Comparison of ENCODE assay signal across 8 cellular contexts in genomic region chr6:79538481-79538971, GRCh38. TPM values are rescaled to one million over a fixed set of nuclear protein-coding genes. Genes with fewer than 3 reads are reported as not detected.
DNase-seq lines count a peak whose midpoint lies in the region; ATAC-seq and TF ChIP-seq lines count a peak whose summit lies in the region.

No MANE protein-coding gene starts in this region.

- CTCF ChIA-PET in CD8-positive, alpha-beta T cell (lab: Charles Lee) = no interaction called here

- intact Hi-C loops in CD8-positive, alpha-beta T cell (cut with DNase I, micrococcal nuclease) = loop anchor here (5.0 to 10.0 kb wide), 4 partner anchors 304 to 569 kb away; partner anchors contain the start of genes HMGN3 (in 2 of the 2), BCKDHB (in 1 of the 2) and PHIP (in 1 of the 2)

- H3K27ac ChIP-seq in cingulate gyrus (ENCODE audit: low read depth, low read length) (peak overlapping the region; percentile 76), mesodermal cell (ENCODE audit: low read depth, low read length, severe bottlenecking) (no peak overlapping the region)
- no peak overlapping the region for H3K27ac ChIP-seq in CD8-positive, alpha-beta T cell (ENCODE audit: low read depth, low read length)

- WGBS in mesodermal cell (ENCODE audit: insufficient coverage in 2 of 2), 2 experiments = 41 to 51% methylated on average over 2 to 3 of the region's 7 CpGs

- no peaks in the 10 kb centered on the region for H3K9me3 Mint-ChIP-seq in CD8-positive, alpha-beta T cell
- no peaks in the 10 kb centered on the region for H3K9me3 Mint-ChIP-seq in activated T-cell treated with anti-CD3 and anti-CD28 coated beads, Interleukin-2, amount 50 U/mL, for 72 hours
- H3K9me3 Mint-ChIP-seq in stimulated activated memory B cell treated with anti-CD40 and anti-IgM and Interleukin-4, amounts not matched to agents 10 μg/mL and 1 μg/mL and 100 μg/mL, for 72 hours = no peaks in the 10 kb centered on the region

- H3K9me3 ChIP-seq in MG63 = no peaks in the 10 kb centered on the region
- no peaks in the 10 kb centered on the region for H3K9me3 ChIP-seq in mesodermal cell (ENCODE audit: control insufficient read depth, low read length)
- no peaks in the 10 kb centered on the region for H3K9me3 ChIP-seq in CD8-positive, alpha-beta T cell (ENCODE audit: low read length)

- H3K27me3 ChIP-seq in MG63 = no peaks in the 10 kb centered on the region
- H3K27me3 ChIP-seq in CD8-positive, alpha-beta T cell (ENCODE audit: insufficient read depth, low read length) = no peaks in the 10 kb centered on the region

- POLR2A ChIA-PET in CD8-positive, alpha-beta T cell (lab: Charles Lee) = no interaction called here

- H3K4me3 ChIP-seq in MG63 (peak overlapping the region; percentile 75), mesodermal cell (ENCODE audit: extremely low read depth, insufficient read depth, low read length, poor library complexity, severe bottlenecking) (peak overlapping the region; percentile 71)
- H3K4me3 ChIP-seq in CD8-positive, alpha-beta T cell (ENCODE audit: low read depth, low read length) = no peak overlapping the region

- H3K4me1 ChIP-seq in mesodermal cell (ENCODE audit: control insufficient read depth, insufficient read depth, low read length, poor library complexity, severe bottlenecking) = peaks cover 5% of the 10 kb centered on the region
- peaks cover 5% of the 10 kb centered on the region for H3K4me1 ChIP-seq in CD8-positive, alpha-beta T cell (ENCODE audit: insufficient read depth, low read length)

- in situ Hi-C loops in ACHN (cut with HindIII; ENCODE audit: low pct_ligation_motif_present, low pct_unique_long_range_greater_than_20kb, low sequenced_read_pairs) = no loop called here

- no peaks in the 10 kb centered on the region for H3K36me3 ChIP-seq in MG63
- peaks cover 15% of the 10 kb centered on the region for H3K36me3 ChIP-seq in mesodermal cell (ENCODE audit: control insufficient read depth, insufficient read depth, low read length)
- no peaks in the 10 kb centered on the region for H3K36me3 ChIP-seq in CD8-positive, alpha-beta T cell (ENCODE audit: insufficient read depth, low read length)

- H3K4me3 Mint-ChIP-seq in CD8-positive, alpha-beta T cell = no peak overlapping the region
- H3K4me3 Mint-ChIP-seq in activated T-cell treated with anti-CD3 and anti-CD28 coated beads, Interleukin-2, amount 50 U/mL, for 72 hours = no peak overlapping the region
- no peak overlapping the region for H3K4me3 Mint-ChIP-seq in stimulated activated memory B cell treated with anti-CD40 and anti-IgM and Interleukin-4, amounts not matched to agents 10 μg/mL and 1 μg/mL and 100 μg/mL, for 72 hours

- no peak overlapping the region for H3K27ac Mint-ChIP-seq in CD8-positive, alpha-beta T cell
- no peak overlapping the region for H3K27ac Mint-ChIP-seq in activated T-cell treated with anti-CD3 and anti-CD28 coated beads, Interleukin-2, amount 50 U/mL, for 72 hours
- no peak overlapping the region for H3K27ac Mint-ChIP-seq in stimulated activated memory B cell treated with anti-CD40 and anti-IgM and Interleukin-4, amounts not matched to agents 10 μg/mL and 1 μg/mL and 100 μg/mL, for 72 hours

- no peaks in the 10 kb centered on the region for H3K4me1 Mint-ChIP-seq in CD8-positive, alpha-beta T cell (ENCODE audit: low read depth)
- H3K4me1 Mint-ChIP-seq in activated T-cell treated with anti-CD3 and anti-CD28 coated beads, Interleukin-2, amount 50 U/mL, for 72 hours (ENCODE audit: low read depth) = no peaks in the 10 kb centered on the region
- H3K4me1 Mint-ChIP-seq in stimulated activated memory B cell treated with anti-CD40 and anti-IgM and Interleukin-4, amounts not matched to agents 10 μg/mL and 1 μg/mL and 100 μg/mL, for 72 hours = no peaks in the 10 kb centered on the region

- H3K27me3 Mint-ChIP-seq in CD8-positive, alpha-beta T cell (ENCODE audit: low read depth) = peaks cover 12% of the 10 kb centered on the region
- peaks cover 19% of the 10 kb centered on the region for H3K27me3 Mint-ChIP-seq in activated T-cell treated with anti-CD3 and anti-CD28 coated beads, Interleukin-2, amount 50 U/mL, for 72 hours (ENCODE audit: low read depth)
- peaks cover 9% of the 10 kb centered on the region for H3K27me3 Mint-ChIP-seq in stimulated activated memory B cell treated with anti-CD40 and anti-IgM and Interleukin-4, amounts not matched to agents 10 μg/mL and 1 μg/mL and 100 μg/mL, for 72 hours

- H3K36me3 Mint-ChIP-seq in CD8-positive, alpha-beta T cell = no peaks in the 10 kb centered on the region
- peaks cover 0 to 3% of the 10 kb centered on the region in 2 donors for H3K36me3 Mint-ChIP-seq in activated T-cell treated with anti-CD3 and anti-CD28 coated beads, Interleukin-2, amount 50 U/mL, for 72 hours (ENCODE audit: insufficient read depth in 2 of 2)
- H3K36me3 Mint-ChIP-seq in stimulated activated memory B cell treated with anti-CD40 and anti-IgM and Interleukin-4, amounts not matched to agents 10 μg/mL and 1 μg/mL and 100 μg/mL, for 72 hours = no peaks in the 10 kb centered on the region

- peak; percentile 23 for DNase-seq in ACHN
- no peak for DNase-seq in MG63
- DNase-seq in CD8-positive, alpha-beta T cell = no peak
- DNase-seq in activated T-cell treated with anti-CD3 and anti-CD28 coated beads, Interleukin-2, amount 50 U/mL, for 72 hours = no peak

- ATAC-seq in CD8-positive, alpha-beta T cell = no peak
- no peak for ATAC-seq in activated T-cell treated with anti-CD3 and anti-CD28 coated beads, Interleukin-2, amount 50 U/mL, for 72 hours (replicated peaks in 1 of 2)
- no peak for ATAC-seq in stimulated activated memory B cell treated with anti-CD40 and anti-IgM and Interleukin-4, amounts not matched to agents 10 μg/mL and 1 μg/mL and 100 μg/mL, for 72 hours
- no peak for ATAC-seq in HG03442 (IDR thresholded peaks at IDR 0.05; ENCODE audit: unreplicated experiment)

- TF ChIP-seq CTCF in CD8-positive, alpha-beta T cell (IDR thresholded peaks at IDR 0.05) = no peak

RNA-seq across cellular contexts. Expression of gene LCA5, which starts 1.3 kb away (rescaled TPM):
- total RNA-seq in MG63 (2014; rRNA removed; shearing (Covaris generic); ENCODE audit: low replicate concordance) = 3.2 and 7.7 TPM in 2 replicates
- polyA plus RNA-seq in mesodermal cell (2013, experiment 1 of 2) = 9.0 TPM
- 10.2 TPM for polyA plus RNA-seq in mesodermal cell (2013, experiment 2 of 2)
- not detected for total RNA-seq in CD8-positive, alpha-beta T cell
- total RNA-seq in activated T-cell treated with anti-CD3 and anti-CD28 coated beads, Interleukin-2, amount 50 U/mL, for 72 hours = under 1 TPM; 0.23 to 0.58 TPM
